Comparison of ENCODE assay signal across 8 cellular contexts in the genomic region with DNA sequence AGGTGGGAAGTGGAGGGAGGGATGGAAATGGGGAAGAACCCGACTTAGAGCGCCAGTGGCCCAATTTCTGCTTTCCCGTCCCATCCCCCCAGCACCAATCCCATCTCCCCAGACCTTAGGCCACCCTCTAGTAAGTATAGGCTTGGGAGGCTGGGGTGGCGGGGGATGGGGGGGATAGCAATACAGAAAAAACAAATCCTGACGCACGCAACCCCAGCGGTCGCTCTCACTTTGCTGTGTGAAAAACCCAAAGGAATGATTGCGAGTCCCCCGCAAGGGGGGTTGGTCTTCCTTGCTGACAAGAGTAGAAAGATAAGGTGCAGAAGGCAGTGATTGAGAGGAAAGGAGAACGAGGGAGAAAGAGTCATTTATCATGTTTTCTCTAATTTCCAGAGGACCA. TPM values are rescaled to one million over a fixed set of nuclear protein-coding genes. Genes with fewer than 3 reads are reported as not detected.
DNase-seq lines count a peak whose midpoint lies in the region; ATAC-seq, FAIRE-seq and TF ChIP-seq lines count a peak whose summit lies in the region.

No MANE protein-coding gene starts in this region.

- no peaks in the 10 kb centered on the region for H3K36me3 ChIP-seq in body of pancreas (replicated peaks in 1 of 2; ENCODE audit: insufficient read depth in 1 of 2, low read depth in 2 of 2)
- H3K36me3 ChIP-seq in HepG2 (replicated peaks in 1 of 2; ENCODE audit: control insufficient read depth in 1 of 2, insufficient read depth in 2 of 2, low read length in 2 of 2) = no peaks in the 10 kb centered on the region; a peak in 1 of 5 replicates
- H3K36me3 ChIP-seq in tibial nerve = no peaks in the 10 kb centered on the region

- in situ Hi-C loops in HepG2 (cut with HindIII; ENCODE audit: extremely low pct_ligation_motif_present, low pct_unique_long_range_greater_than_20kb) = no loop called here

- no peak for TF ChIP-seq RAD21 in HepG2 (CRISPR knock-in tag; IDR thresholded peaks at IDR 0.05)

- H3K4me2 ChIP-seq in HepG2 (ENCODE audit: low read depth, low read length) = peak overlapping the region; percentile 78

- peaks cover 20% of the 10 kb centered on the region for H3K4me1 ChIP-seq in body of pancreas
- H3K4me1 ChIP-seq in HepG2 (ENCODE audit: insufficient read depth, low read length) = peaks cover 55% of the 10 kb centered on the region
- H3K4me1 ChIP-seq in tibial nerve = peaks cover 0 to 24% (median 0%) of the 10 kb centered on the region in 4 donors

- WGBS in body of pancreas, 2 donors = 39 to 56% methylated on average over 11 of the region's 11 CpGs
- 2% methylated on average over 11 of the region's 11 CpGs for WGBS in HepG2 (ENCODE audit: low lambda C conversion rate)
- WGBS in tibial nerve, 2 donors = 54 to 55% methylated on average over 11 of the region's 11 CpGs

- no TSS peak for BruUV-seq in HepG2 (replicated peaks; lab: Mats Ljungman, UMichigan)

- no peak for TF ChIP-seq CTCF in body of pancreas (IDR thresholded peaks at IDR 0.05)
- no peak for TF ChIP-seq CTCF in HepG2 (CRISPR knock-in tag; IDR thresholded peaks at IDR 0.05)
- no peak for TF ChIP-seq CTCF in tibial nerve (IDR thresholded peaks at IDR 0.05)
- TF ChIP-seq CTCF in GM10248 (IDR thresholded peaks at IDR 0.05; ENCODE audit: control extremely low read depth, extremely low read depth, low read depth, missing control alignments) = no peak

- H3K79me2 ChIP-seq in HepG2 (ENCODE audit: insufficient read depth, low read length) = peaks cover 56% of the 10 kb centered on the region

- H3K9me3 ChIP-seq in body of pancreas (no peaks in the 10 kb centered on the region), HepG2 (ENCODE audit: low read length) (no peaks in the 10 kb centered on the region), tibial nerve (peaks cover 0 to 5% (median 0%) of the 10 kb centered on the region in 4 donors)

- peak overlapping the region; percentile 17 to 88 (median 75) for H3K27ac ChIP-seq in body of pancreas
- peak overlapping the region; percentile 59 for H3K27ac ChIP-seq in HepG2 (ENCODE audit: extremely low read length, insufficient read depth, low read length)
- peak overlapping the region; percentile 45 to 85 (median 68) for H3K27ac ChIP-seq in tibial nerve

- peak overlapping the region; percentile 30 for H3K4me3 Mint-ChIP-seq in activated CD4-positive, alpha-beta T cell treated with anti-CD3 and anti-CD28 coated beads for 36 hours

- no peak for TF ChIP-seq POLR2A in body of pancreas (IDR thresholded peaks at IDR 0.05)
- no peak for TF ChIP-seq POLR2A in HepG2 (IDR thresholded peaks at IDR 0.05; ENCODE audit: insufficient read depth in 1 of 2, low read depth in 2 of 2, low read length in 2 of 2)
- TF ChIP-seq POLR2A in tibial nerve (IDR thresholded peaks at IDR 0.05) = no peak

- H3K9me3 Mint-ChIP-seq in activated CD4-positive, alpha-beta T cell treated with anti-CD3 and anti-CD28 coated beads for 36 hours (ENCODE audit: low read depth) = no peaks in the 10 kb centered on the region

- CTCF ChIA-PET in activated CD4-positive, alpha-beta T cell treated with anti-CD3 and anti-CD28 coated beads for 36 hours (lab: Charles Lee) = interaction anchor here (0.6 to 1.1 kb wide), 2 partner anchors 110 to 249 kb away, joined by 3 to 6 read pairs; no protein-coding TSS in a partner anchor
- CTCF ChIA-PET in HepG2 (lab: Yijun Ruan, JAX; ENCODE audit: low intra/inter-chr PET ratio, low total read pairs) (interaction anchor here (0.7 kb wide), 1 partner anchor 85 kb away, joined by 3 read pairs; no protein-coding TSS in a partner anchor), GM10248 (lab: Yijun Ruan, JAX) (no interaction called here)

- no peak for FAIRE-seq in HepG2 (lab: Jason Lieb, UNC)

- H3K9ac ChIP-seq in HepG2 (ENCODE audit: insufficient read depth, low read depth, low read length) = peak overlapping the region; percentile 65

- no peak for DNase-seq in activated CD4-positive, alpha-beta T cell treated with anti-CD3 and anti-CD28 coated beads for 36 hours
- DNase-seq in activated CD4-positive, alpha-beta T cell treated with anti-CD3 and anti-CD28 coated beads for 1 hour = no peak
- peak in 2 of 4 donors; percentile 16 to 30 for DNase-seq in body of pancreas
- peak; percentile 32 for DNase-seq in HepG2 (ENCODE audit: low spot score)
- DNase-seq in tibial nerve (ENCODE audit: low spot score in 2 of 2) = no peak
- DNase-seq in GM10248 (ENCODE audit: extremely low spot score) = no peak
- no peak for DNase-seq in kidney tubule cell (ENCODE audit: low spot score)

- H3K4me3 ChIP-seq in body of pancreas (peak overlapping the region; percentile 0 to 22), HepG2 (replicated peaks in 1 of 3; ENCODE audit: insufficient read depth in 1 of 3, low read depth in 2 of 3, low read length in 3 of 3) (peak overlapping the region; percentile 79 to 91 (median 85)), tibial nerve (peak overlapping the region; percentile 52 to 66 (median 58))

- H3K27me3 ChIP-seq in body of pancreas (no peaks in the 10 kb centered on the region), HepG2 (ENCODE audit: control insufficient read depth in 1 of 2, insufficient read depth in 2 of 2, low read length in 2 of 2) (no peaks in the 10 kb centered on the region; a peak in 1 of 5 replicates), tibial nerve (no peaks in the 10 kb centered on the region)

- no peak overlapping the region for H3K27ac Mint-ChIP-seq in activated CD4-positive, alpha-beta T cell treated with anti-CD3 and anti-CD28 coated beads for 36 hours

- H2AFZ ChIP-seq in HepG2 (ENCODE audit: low read length) = no peak overlapping the region

- H3K36me3 Mint-ChIP-seq in activated CD4-positive, alpha-beta T cell treated with anti-CD3 and anti-CD28 coated beads for 36 hours (ENCODE audit: low read depth) = no peaks in the 10 kb centered on the region

- no peak for ATAC-seq in activated CD4-positive, alpha-beta T cell treated with anti-CD3 and anti-CD28 coated beads for 36 hours
- ATAC-seq in body of pancreas = peak; percentile 1
- peak; percentile 24 for ATAC-seq in HepG2
- no peak for ATAC-seq in HG03025 (IDR thresholded peaks at IDR 0.05; ENCODE audit: low FRiP score, unreplicated experiment)

- no peaks in the 10 kb centered on the region for H3K4me1 Mint-ChIP-seq in activated CD4-positive, alpha-beta T cell treated with anti-CD3 and anti-CD28 coated beads for 36 hours

- POLR2A ChIA-PET in activated CD4-positive, alpha-beta T cell treated with anti-CD3 and anti-CD28 coated beads for 36 hours (lab: Charles Lee) = no interaction called here
- POLR2A ChIA-PET in HepG2 (lab: Yijun Ruan, JAX) (interaction anchor here (0.7 to 1.7 kb wide), 8 partner anchors 12 to 267 kb away, joined by 3 to 43 read pairs (median 6); a partner anchor contains a TSS), GM10248 (lab: Yijun Ruan, JAX) (no interaction called here)

- H4K20me1 ChIP-seq in HepG2 (ENCODE audit: insufficient read depth, low read length) = no peaks in the 10 kb centered on the region

- TF ChIP-seq EP300 in HepG2 (IDR thresholded peaks at IDR 0.05; ENCODE audit: low read depth in 2 of 2, low read length in 2 of 2) = no peak
- no peak for TF ChIP-seq EP300 in HepG2 (CRISPR knock-in tag; IDR thresholded peaks at IDR 0.05; ENCODE audit: borderline replicate concordance)
- no peak for TF ChIP-seq EP300 in tibial nerve (IDR thresholded peaks at IDR 0.05)

- H3K27me3 Mint-ChIP-seq in activated CD4-positive, alpha-beta T cell treated with anti-CD3 and anti-CD28 coated beads for 36 hours = peaks cover 49% of the 10 kb centered on the region

- intact Hi-C loops in activated CD4-positive, alpha-beta T cell treated with anti-CD3 and anti-CD28 coated beads for 36 hours (cut with DNase I, micrococcal nuclease) = no loop called here
- intact Hi-C loops in body of pancreas (cut with DNase I) (no loop called here), HepG2 (cut with micrococcal nuclease; ENCODE audit: unreplicated experiment) (loop anchor here (1.0 to 2.0 kb wide), 3 partner anchors 10 to 53 kb away; a partner anchor contains a TSS)

RNA-seq across cellular contexts. Expression of a gene that starts 0.9 kb away (rescaled TPM):
- not detected for total RNA-seq in activated CD4-positive, alpha-beta T cell treated with anti-CD3 and anti-CD28 coated beads for 36 hours
- 100 to 1,000 TPM in 1 of 2 donors, 10 to 100 TPM in 1; 71.6 to 108 TPM for total RNA-seq in body of pancreas
- total RNA-seq in HepG2 (2016; rRNA removed; fragmentation: Illumina TruSeq; extraction: Trizol) = 94.9 and 268 TPM in 2 replicates
- total RNA-seq in HepG2 (2016; cell fraction: cytosol; rRNA removed; fragmentation: Illumina TruSeq; extraction: Trizol; ENCODE audit: low read depth) = 17.2 and 19.0 TPM in 2 replicates
- total RNA-seq in HepG2 (2016; cell fraction: insoluble cytoplasmic fraction; rRNA removed; fragmentation: Illumina TruSeq; extraction: Trizol) = 102 and 257 TPM in 2 replicates
- 37.6 and 40.7 TPM in 2 replicates for total RNA-seq in HepG2 (2016; cell fraction: membrane; rRNA removed; fragmentation: Illumina TruSeq; extraction: Trizol)
- total RNA-seq in HepG2 (2016; cell fraction: nucleus; rRNA removed; fragmentation: Illumina TruSeq; extraction: Trizol) = 175 and 228 TPM in 2 replicates
- 852 and 1,053 TPM in 2 replicates for polyA plus RNA-seq in HepG2 (2011; rRNA removed)
- polyA plus RNA-seq in HepG2 (2011; cell fraction: cytosol; rRNA removed) = 598 and 914 TPM in 2 replicates
- polyA plus RNA-seq in HepG2 (2011; cell fraction: nucleus; rRNA removed) = 191 and 279 TPM in 2 replicates
- 606 and 622 TPM in 2 replicates for polyA plus RNA-seq in HepG2 (2012)
- polyA plus RNA-seq in HepG2 (2016; cell fraction: cytosol; fragmentation: Illumina TruSeq; extraction: Trizol; ENCODE audit: low read depth) = 16.7 and 17.9 TPM in 2 replicates
- 101 and 110 TPM in 2 replicates for polyA plus RNA-seq in HepG2 (2016; cell fraction: insoluble cytoplasmic fraction; fragmentation: Illumina TruSeq; extraction: Trizol; ENCODE audit: low read depth)
- polyA plus RNA-seq in HepG2 (2016; cell fraction: membrane; fragmentation: Illumina TruSeq; extraction: Trizol; ENCODE audit: low read depth) = 27.8 and 29.5 TPM in 2 replicates
- 265 and 300 TPM in 2 replicates for polyA plus RNA-seq in HepG2 (2016; cell fraction: nucleus; fragmentation: Illumina TruSeq; extraction: Trizol; ENCODE audit: insufficient read depth, low read depth)
- 2.0 and 450 TPM in 2 replicates for polyA minus RNA-seq in HepG2 (2011; rRNA and poly(A)+ RNA removed; ENCODE audit: low replicate concordance)
- polyA minus RNA-seq in HepG2 (2011; cell fraction: cytosol; rRNA and poly(A)+ RNA removed) = 399 and 680 TPM in 2 replicates
- polyA minus RNA-seq in HepG2 (2011; cell fraction: nucleus; rRNA and poly(A)+ RNA removed) = 122 and 224 TPM in 2 replicates
- total RNA-seq in tibial nerve = 100 to 1,000 TPM in 3 of 4 donors, 10 to 100 TPM in 1; 82.8 to 136 (median 113) TPM

RNA-seq across cellular contexts. Expression of a gene that starts 52.2 kb away (rescaled TPM):
- 10 to 100 TPM; 48.4 to 50.7 TPM for total RNA-seq in activated CD4-positive, alpha-beta T cell treated with anti-CD3 and anti-CD28 coated beads for 36 hours
- total RNA-seq in body of pancreas (10 to 100 TPM; 16.1 to 22.1 TPM), HepG2 (2016; rRNA removed; fragmentation: Illumina TruSeq; extraction: Trizol) (135 and 216 TPM in 2 replicates), tibial nerve (10 to 100 TPM; 18.6 to 58.3 (median 44.8) TPM)
- total RNA-seq in HepG2 (2016; cell fraction: cytosol; rRNA removed; fragmentation: Illumina TruSeq; extraction: Trizol; ENCODE audit: low read depth) = 56.7 and 57.3 TPM in 2 replicates
- 150 and 216 TPM in 2 replicates for total RNA-seq in HepG2 (2016; cell fraction: insoluble cytoplasmic fraction; rRNA removed; fragmentation: Illumina TruSeq; extraction: Trizol)
- 135 and 158 TPM in 2 replicates for total RNA-seq in HepG2 (2016; cell fraction: membrane; rRNA removed; fragmentation: Illumina TruSeq; extraction: Trizol)
- total RNA-seq in HepG2 (2016; cell fraction: nucleus; rRNA removed; fragmentation: Illumina TruSeq; extraction: Trizol) = 178 and 218 TPM in 2 replicates
- 98.1 and 138 TPM in 2 replicates for polyA plus RNA-seq in HepG2 (2011; rRNA removed)
- polyA plus RNA-seq in HepG2 (2011; cell fraction: cytosol; rRNA removed) = 48.1 and 138 TPM in 2 replicates
- 17.9 and 54.3 TPM in 2 replicates for polyA plus RNA-seq in HepG2 (2011; cell fraction: nucleus; rRNA removed)
- polyA plus RNA-seq in HepG2 (2012) = 175 and 202 TPM in 2 replicates
- 23.5 and 27.9 TPM in 2 replicates for polyA plus RNA-seq in HepG2 (2016; cell fraction: cytosol; fragmentation: Illumina TruSeq; extraction: Trizol; ENCODE audit: low read depth)
- 109 and 119 TPM in 2 replicates for polyA plus RNA-seq in HepG2 (2016; cell fraction: insoluble cytoplasmic fraction; fragmentation: Illumina TruSeq; extraction: Trizol; ENCODE audit: low read depth)
- polyA plus RNA-seq in HepG2 (2016; cell fraction: membrane; fragmentation: Illumina TruSeq; extraction: Trizol; ENCODE audit: low read depth) = 58.7 and 63.0 TPM in 2 replicates
- polyA plus RNA-seq in HepG2 (2016; cell fraction: nucleus; fragmentation: Illumina TruSeq; extraction: Trizol; ENCODE audit: insufficient read depth, low read depth) = 234 and 249 TPM in 2 replicates
- 11.4 and 32.9 TPM in 2 replicates for polyA minus RNA-seq in HepG2 (2011; rRNA and poly(A)+ RNA removed; ENCODE audit: low replicate concordance)
- 61.6 and 109 TPM in 2 replicates for polyA minus RNA-seq in HepG2 (2011; cell fraction: cytosol; rRNA and poly(A)+ RNA removed)
- 48.5 and 106 TPM in 2 replicates for polyA minus RNA-seq in HepG2 (2011; cell fraction: nucleus; rRNA and poly(A)+ RNA removed)

Comparison
In these comparisons a context has a peak if more than half of its experiments do, and no peak if none do; other contexts are left out.
1. ATAC-seq: peak in body of pancreas (single experiment) and HepG2 (single experiment); none in activated CD4-positive, alpha-beta T cell treated with anti-CD3 and anti-CD28 coated beads for 36 hours (single experiment) and HG03025 (single experiment).
2. H3K4me3 ChIP-seq: peak in every context shown above with its lines; median percentile 85 in HepG2; 58 in tibial nerve; 11 in body of pancreas.
3. RNA of a gene that starts 0.9 kb away (total RNA-seq): 17.2 to 268 TPM in HepG2, 82.8 to 136 TPM in tibial nerve and 71.6 to 108 TPM in body of pancreas; not detected in activated CD4-positive, alpha-beta T cell treated with anti-CD3 and anti-CD28 coated beads for 36 hours; every median in the first group is over 10 times any median in the second.
4. Peak in every context shown above with its lines, with median percentiles within 50 percentile points of each other: H3K27ac ChIP-seq.